13 cellular contexts compared by ENCODE assay signal in the genomic region with DNA sequence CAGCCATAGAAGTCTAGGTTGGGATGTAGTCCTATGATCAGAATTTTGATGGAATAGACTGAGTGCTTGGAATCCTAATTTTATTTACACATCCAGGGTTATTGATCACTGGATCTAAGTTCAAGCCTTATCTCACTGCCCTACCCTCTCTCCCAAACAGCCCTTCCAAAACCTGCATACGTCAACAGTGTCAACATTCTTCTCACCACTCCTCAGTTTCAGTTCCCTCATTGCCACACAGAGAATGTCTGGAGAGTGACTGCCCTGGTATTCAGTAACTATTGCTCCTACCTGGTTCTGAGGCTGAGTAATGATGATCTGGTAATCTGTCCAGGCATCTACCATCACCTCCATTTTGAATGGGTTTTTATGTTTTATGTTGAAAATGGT. TPM values are rescaled to one million over a fixed set of nuclear protein-coding genes. Genes with fewer than 3 reads are reported as not detected.
A peak's percentile ranks its signal among the peaks of the same experiment; 100 is the strongest.
DNase-seq lines count a peak whose midpoint lies in the region; ATAC-seq and TF ChIP-seq lines count a peak whose summit lies in the region.
"Had no signal": no experiment of that assay in that cellular context is flagged by ENCODE, and none has a peak within 500 bp of the region (broad histone marks: within the 10 kb centered on the region; RNA-seq: fewer than 3 reads in every experiment).

No MANE protein-coding gene starts in this region.

- no peak for TF ChIP-seq CTCF in PC-3 (conservative IDR thresholded peaks at IDR 0.05; ENCODE audit: low read depth, low read length)

- H3K36me3 ChIP-seq in PC-3 (ENCODE audit: low read depth, low read length) = no peaks in the 10 kb centered on the region
- H3K36me3 ChIP-seq: esophagus squamous epithelium, MG63, prostate gland, vagina had no signal

- no peak overlapping the region for H2AFZ ChIP-seq in PC-3 (ENCODE audit: low read length)

- no peaks in the 10 kb centered on the region for H3K4me1 ChIP-seq in PC-3 (ENCODE audit: insufficient read depth, low read length)
- H3K4me1 ChIP-seq: esophagus squamous epithelium, prostate gland, vagina had no signal

- no peaks in the 10 kb centered on the region for H3K9me3 ChIP-seq in PC-3 (ENCODE audit: low read length)
- H3K9me3 ChIP-seq: esophagus squamous epithelium, MG63, prostate gland, vagina had no signal

- CTCF ChIA-PET in PC-3 (lab: Charles Lee) = no interaction called here

- H3K79me2 ChIP-seq in PC-3 (ENCODE audit: low read length) = no peaks in the 10 kb centered on the region

- H3K4me3 ChIP-seq in PC-3 (ENCODE audit: low read length) = no peak overlapping the region
- H3K4me3 ChIP-seq: esophagus squamous epithelium, MG63, prostate gland, vagina had no signal

- no peak overlapping the region for H3K9ac ChIP-seq in PC-3 (ENCODE audit: low read length)

- BruUV-seq in PC-3 (replicated peaks; lab: Mats Ljungman, UMichigan) = no TSS peak

- intact Hi-C loops in PC-3 (cut with micrococcal nuclease) = no loop called here

- peak; percentile 85 for ATAC-seq in GM18502 (IDR thresholded peaks at IDR 0.05; ENCODE audit: poor library complexity, unreplicated experiment)
- peak; percentile 96 for ATAC-seq in GM21423 (IDR thresholded peaks at IDR 0.05; ENCODE audit: unreplicated experiment)
- peak; percentile 89 for ATAC-seq in HG03175 (IDR thresholded peaks at IDR 0.05; ENCODE audit: unreplicated experiment)
- ATAC-seq in PC-3 = no peak

- H3K27me3 ChIP-seq in PC-3 (ENCODE audit: low read length) = peaks cover 79% of the 10 kb centered on the region
- H3K27me3 ChIP-seq: esophagus squamous epithelium, MG63, vagina had no signal

- H3K4me2 ChIP-seq in PC-3 (ENCODE audit: low read length) = no peak overlapping the region

- H3K27ac ChIP-seq in PC-3 (ENCODE audit: low read length) = no peak overlapping the region
- H3K27ac ChIP-seq: esophagus squamous epithelium, prostate gland, vagina had no signal

- H3F3A ChIP-seq in PC-3 (ENCODE audit: low read length, unreplicated experiment) = no peaks in the 10 kb centered on the region

- POLR2A ChIA-PET in PC-3 (lab: Charles Lee; ENCODE audit: unreplicated experiment) = no interaction called here

- DNase-seq in germinal center (ENCODE audit: low spot score) (peak; percentile 10), NCI-H1694 treated with DMSO at 0.1 percent for 48 hours (lab: John Stamatoyannopoulos, UW) (no peak), HCEC 1CT (no peak), PC-3 (no peak), NCI-H1694 (lab: John Stamatoyannopoulos, UW) (no peak)
- DNase-seq: esophagus squamous epithelium; MG63; NK-92 treated with Interleukin-12 subunit alpha and Interleukin-12 subunit beta, amount 100 ng/mL, for 24 hours had no signal

- H4K20me1 ChIP-seq in PC-3 (ENCODE audit: low read length) = no peaks in the 10 kb centered on the region

- H3K9me2 ChIP-seq in PC-3 (replicated peaks; ENCODE audit: low read length) = no peaks in the 10 kb centered on the region

RNA-seq across cellular contexts. Expression of gene GLYATL1, which starts 60.0 kb away (rescaled TPM):
- total RNA-seq in PC-3 (2014; rRNA removed) = not detected in 2 replicates
- total RNA-seq: esophagus squamous epithelium, vagina had no signal
